ENCODE assay signal across 11 cellular contexts in the genomic region with DNA sequence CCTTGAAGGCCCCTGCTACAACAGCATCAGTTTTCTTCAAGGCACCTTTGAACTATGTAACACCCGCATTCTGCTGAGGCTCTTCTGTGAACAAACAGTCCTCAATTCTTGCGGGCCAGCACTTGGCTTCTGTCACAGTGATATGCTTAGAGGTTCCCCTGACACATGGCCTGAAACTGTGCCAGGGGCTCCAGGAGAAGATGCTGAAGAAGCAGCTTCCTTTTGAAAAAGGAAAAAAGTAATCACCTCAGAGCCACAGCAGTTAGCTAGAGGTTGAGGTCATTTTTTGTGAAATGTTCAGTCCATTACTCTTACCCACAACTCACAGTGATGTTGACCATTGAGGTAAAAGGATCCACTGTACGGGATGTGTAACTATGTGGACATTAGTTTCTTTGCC.
DNase-seq lines count a peak whose midpoint lies in the region; ATAC-seq and TF ChIP-seq lines count a peak whose summit lies in the region.
"Had no signal": no experiment of that assay in that cellular context is flagged by ENCODE, and none has a peak within 500 bp of the region (broad histone marks: within the 10 kb centered on the region; RNA-seq: fewer than 3 reads in every experiment).

No MANE protein-coding gene starts in this region.

- H3K36me3 Mint-ChIP-seq in activated naive CD8-positive, alpha-beta T cell treated with anti-CD3 and anti-CD28 coated beads, Interleukin-2, amount 10 ng/mL, durations not matched to agents 7 days and 5 days: peaks cover 5% of the 10 kb centered on the region
- peaks cover 12% of the 10 kb centered on the region for H3K36me3 Mint-ChIP-seq in effector memory CD8-positive, alpha-beta T cell (ENCODE audit: insufficient read depth)

- peak overlapping the region; percentile 80 for H3K27ac Mint-ChIP-seq in activated naive CD8-positive, alpha-beta T cell treated with anti-CD3 and anti-CD28 coated beads, Interleukin-2, amount 10 ng/mL, durations not matched to agents 7 days and 5 days
- H3K27ac Mint-ChIP-seq in effector memory CD8-positive, alpha-beta T cell: no peak overlapping the region

- TF ChIP-seq CTCF in left lung (IDR thresholded peaks at IDR 0.05) (no peak), GM10248 (IDR thresholded peaks at IDR 0.05; ENCODE audit: control extremely low read depth, extremely low read depth, low read depth, missing control alignments) (no peak)

- intact Hi-C loops in left lung (cut with DNase I): no loop called here

- ATAC-seq in activated naive CD8-positive, alpha-beta T cell treated with anti-CD3 and anti-CD28 coated beads, Interleukin-2, amount 10 ng/mL, durations not matched to agents 7 days and 5 days (ENCODE audit: low read depth): no peak
- no peak for ATAC-seq in left lung
- ATAC-seq in effector memory CD8-positive, alpha-beta T cell (replicated peaks): no peak

- H3K27ac ChIP-seq in left lung: peak overlapping the region; percentile 40 to 42

- CTCF ChIA-PET in GM10248 (lab: Yijun Ruan, JAX): interaction anchor here (1.0 to 1.5 kb wide), 6 partner anchors 8 to 146 kb away, joined by 3 to 6 read pairs (median 3); no protein-coding TSS in a partner anchor

- POLR2A ChIA-PET in activated naive CD8-positive, alpha-beta T cell treated with anti-CD3 and anti-CD28 coated beads, Interleukin-2, amount 10 ng/mL, durations not matched to agents 7 days and 5 days (lab: Charles Lee): interaction anchor here (2.3 kb wide), 1 partner anchor 86 kb away, joined by 14 read pairs; no protein-coding TSS in a partner anchor
- POLR2A ChIA-PET in GM10248 (lab: Yijun Ruan, JAX): no interaction called here

- H3K4me1 Mint-ChIP-seq in activated naive CD8-positive, alpha-beta T cell treated with anti-CD3 and anti-CD28 coated beads, Interleukin-2, amount 10 ng/mL, durations not matched to agents 7 days and 5 days: peaks cover 20% of the 10 kb centered on the region
- H3K4me1 Mint-ChIP-seq in effector memory CD8-positive, alpha-beta T cell (ENCODE audit: low read depth in 2 of 2): peaks cover 20 to 29% of the 10 kb centered on the region in 2 donors

- H3K27me3 ChIP-seq in left lung: no peaks in the 10 kb centered on the region

- peaks cover 13 to 45% of the 10 kb centered on the region in 2 donors for H3K4me1 ChIP-seq in left lung

- no peak overlapping the region for H3K4me3 ChIP-seq in left lung

- peak; percentile 21 for DNase-seq in A172 (ENCODE audit: low spot score)
- peak; percentile 52 for DNase-seq in G401 (ENCODE audit: low spot score)
- DNase-seq in activated naive CD8-positive, alpha-beta T cell treated with anti-CD3 and anti-CD28 coated beads, Interleukin-2, amount 10 ng/mL, durations not matched to agents 7 days and 5 days: no peak
- DNase-seq in left lung: peak in 1 of 2 donors; percentile 44
- DNase-seq in effector memory CD8-positive, alpha-beta T cell: no peak
- no peak for DNase-seq in islet precursor cell
- DNase-seq in GM10248 (ENCODE audit: extremely low spot score): no peak
- DNase-seq in NOMO-1 (lab: John Stamatoyannopoulos, UW; ENCODE audit: unreplicated experiment in 2 of 2): no peak
- DNase-seq: activated CD8-positive, alpha-beta memory T cell treated with anti-CD3 and anti-CD28 coated beads, Interleukin-2, amount 50 U/mL, for 48 hours; effector CD4-positive, alpha-beta T cell; Karpas-422 had no signal

- H3K27me3 Mint-ChIP-seq in activated naive CD8-positive, alpha-beta T cell treated with anti-CD3 and anti-CD28 coated beads, Interleukin-2, amount 10 ng/mL, durations not matched to agents 7 days and 5 days: no peaks in the 10 kb centered on the region
- no peaks in the 10 kb centered on the region for H3K27me3 Mint-ChIP-seq in effector memory CD8-positive, alpha-beta T cell

- no peaks in the 10 kb centered on the region for H3K9me3 ChIP-seq in left lung

- in situ Hi-C loops in G401 (cut with HindIII; ENCODE audit: low sequenced_read_pairs): no loop called here

- H3K36me3 ChIP-seq in left lung: no peaks in the 10 kb centered on the region

- peak overlapping the region; percentile 90 for H3K4me3 Mint-ChIP-seq in activated naive CD8-positive, alpha-beta T cell treated with anti-CD3 and anti-CD28 coated beads, Interleukin-2, amount 10 ng/mL, durations not matched to agents 7 days and 5 days
- no peak overlapping the region for H3K4me3 Mint-ChIP-seq in effector memory CD8-positive, alpha-beta T cell

- no peaks in the 10 kb centered on the region for H3K9me3 Mint-ChIP-seq in activated naive CD8-positive, alpha-beta T cell treated with anti-CD3 and anti-CD28 coated beads, Interleukin-2, amount 10 ng/mL, durations not matched to agents 7 days and 5 days
- no peaks in the 10 kb centered on the region for H3K9me3 Mint-ChIP-seq in effector memory CD8-positive, alpha-beta T cell

Comparison
In these comparisons a context has a peak if more than half of its experiments do, and no peak if none do; other contexts are left out.
1. DNase-seq: peak in A172 (single experiment) and G401 (single experiment); none in activated naive CD8-positive, alpha-beta T cell treated with anti-CD3 and anti-CD28 coated beads, Interleukin-2, amount 10 ng/mL, durations not matched to agents 7 days and 5 days (single experiment), effector memory CD8-positive, alpha-beta T cell (0 of 3), islet precursor cell (single experiment), GM10248 (single experiment) and NOMO-1 (0 of 2).